In genomic region chr3:128878011-128878457, GRCh38 we compare ENCODE assay signal across 1 cellular context.
TF ChIP-seq lines count a peak whose summit lies in the region.

No MANE protein-coding gene starts in this region.

TF ChIP-seq in K562, 482 proteins besides CTCF, POLR2A, EP300 and RAD21 (continued from another document):
- TF ChIP-seq ZNF449 (CRISPR knock-in tag; IDR thresholded peaks at IDR 0.05) (peak; percentile 78), ZNF583 (CRISPR knock-in tag; IDR thresholded peaks at IDR 0.05) (peak; percentile 57; the same call in 1 of the 2 replicates), ZBTB26 (CRISPR knock-in tag; IDR thresholded peaks at IDR 0.05) (no peak), BACH1 (tag; IDR thresholded peaks at IDR 0.05) (no peak; the same call in 1 of the 2 replicates), THRB (CRISPR knock-in tag; conservative IDR thresholded peaks at IDR 0.05) (0 out of 2 replicates have a peak, but pooled peaks have one; percentile 40), ZNF324 (CRISPR knock-in tag; IDR thresholded peaks at IDR 0.05) (no peak), ZNF134 (CRISPR knock-in tag; conservative IDR thresholded peaks at IDR 0.05) (peak; percentile 53; the same call in 1 of the 2 replicates), HDAC8 (tag; IDR thresholded peaks at IDR 0.05) (peak; percentile 81; the same call in 1 of the 2 replicates), ZNF133 (CRISPR knock-in tag; IDR thresholded peaks at IDR 0.05) (no peak), ZNF23 (CRISPR knock-in tag; IDR thresholded peaks at IDR 0.05) (peak; percentile 20; the same call in 1 of the 2 replicates), NR4A1 (CRISPR knock-in tag; IDR thresholded peaks at IDR 0.05) (no peak), NR4A1 (tag; IDR thresholded peaks at IDR 0.05) (peak; percentile 93), SMAD4 (CRISPR knock-in tag; conservative IDR thresholded peaks at IDR 0.05) (peak; percentile 84), ZNF76 (CRISPR knock-in tag; IDR thresholded peaks at IDR 0.05; ENCODE audit: borderline replicate concordance) (peak; percentile 76; the same call in 1 of the 2 replicates), NR2C1 (IDR thresholded peaks at IDR 0.05) (no peak), NR2C1 (tag; IDR thresholded peaks at IDR 0.05) (peak; percentile 79), TCFL5 (CRISPR knock-in tag; conservative IDR thresholded peaks at IDR 0.05) (0 out of 2 replicates have a peak, but pooled peaks have one; percentile 49), ERF (CRISPR knock-in tag; IDR thresholded peaks at IDR 0.05) (0 out of 2 replicates have a peak, but pooled peaks have one; percentile 22), PHB (CRISPR knock-in tag; IDR thresholded peaks at IDR 0.05) (no peak), ZNF79 (CRISPR knock-in tag; IDR thresholded peaks at IDR 0.05; ENCODE audit: low read depth) (0 out of 2 replicates have a peak, but pooled peaks have one; percentile 61), ZNF740 (CRISPR knock-in tag; IDR thresholded peaks at IDR 0.05) (no peak), ZNF740 (tag; IDR thresholded peaks at IDR 0.05) (peak in 1 of 2 experiments; percentile 89; a peak in 2 of 4 replicates), HES1 (IDR thresholded peaks at IDR 0.05; ENCODE audit: low read depth) (no peak), KLF13 (tag; IDR thresholded peaks at IDR 0.05; ENCODE audit: borderline replicate concordance, low read depth) (no peak), CXXC5 (CRISPR knock-in tag; IDR thresholded peaks at IDR 0.05) (peak; percentile 30; the same call in 1 of the 2 replicates), IRF9 (tag; IDR thresholded peaks at IDR 0.05) (peak; percentile 66; the same call in 1 of the 2 replicates), ZNF239 (CRISPR knock-in tag; IDR thresholded peaks at IDR 0.05) (peak; percentile 38; the same call in 1 of the 2 replicates), PTRF (tag; IDR thresholded peaks at IDR 0.05) (peak; percentile 78), ZNF121 (CRISPR knock-in tag; conservative IDR thresholded peaks at IDR 0.05) (no peak), ZNF41 (CRISPR knock-in tag; conservative IDR thresholded peaks at IDR 0.05) (peak; percentile 68), GTF2F1 (IDR thresholded peaks at IDR 0.05; ENCODE audit: low read depth, low read length) (no peak)
